In genomic region chr14:64465856-64466554, GRCh38 we compare ENCODE assay signal across 8 cellular contexts. TPM values are rescaled to one million over a fixed set of nuclear protein-coding genes. Genes with fewer than 3 reads are reported as not detected.
DNase-seq lines count a peak whose midpoint lies in the region; ATAC-seq and TF ChIP-seq lines count a peak whose summit lies in the region.

No MANE protein-coding gene starts in this region.

- no peaks in the 10 kb centered on the region for H4K20me1 ChIP-seq in hepatocyte (ENCODE audit: insufficient read depth, poor library complexity, severe bottlenecking)

- peaks cover 5% of the 10 kb centered on the region for H3K27me3 Mint-ChIP-seq in activated CD4-positive, alpha-beta T cell treated with anti-CD3 and anti-CD28 coated beads, Interleukin-2, amount 10 ng/mL, durations not matched to agents 24 days and 14 days

- intact Hi-C loops in activated CD4-positive, alpha-beta T cell treated with anti-CD3 and anti-CD28 coated beads, Interleukin-2, amount 10 ng/mL, durations not matched to agents 24 days and 14 days (cut with micrococcal nuclease): loop anchor here (2.0 to 5.0 kb wide), 2 partner anchors 36 to 45 kb away; partner anchors contain the start of genes ZBTB1 and ZBTB25

- DNase-seq in activated CD4-positive, alpha-beta T cell treated with anti-CD3 and anti-CD28 coated beads, Interleukin-2, amount 10 ng/mL, durations not matched to agents 24 days and 14 days: peak; percentile 58
- no peak for DNase-seq in activated CD4-positive, alpha-beta T cell treated with anti-CD3 and anti-CD28 coated beads for 48 hours
- DNase-seq in M059J (ENCODE audit: low read depth) (peak; percentile 72), amniotic stem cell (lab: John Stamatoyannopoulos, UW) (peak; percentile 62), hepatocyte (ENCODE audit: low spot score) (peak; percentile 67), putamen (ENCODE audit: low spot score) (peak; percentile 50), UCSD-AML1 (lab: John Stamatoyannopoulos, UW; ENCODE audit: unreplicated experiment) (no peak)

- no peaks in the 10 kb centered on the region for H3K36me3 ChIP-seq in hepatocyte (replicated peaks; ENCODE audit: insufficient read depth, low read depth)

- peak; percentile 30 for TF ChIP-seq CTCF in hepatocyte (IDR thresholded peaks at IDR 0.05; ENCODE audit: poor library complexity)

- H3K36me3 Mint-ChIP-seq in activated CD4-positive, alpha-beta T cell treated with anti-CD3 and anti-CD28 coated beads, Interleukin-2, amount 10 ng/mL, durations not matched to agents 24 days and 14 days (ENCODE audit: low read depth): peaks cover 21% of the 10 kb centered on the region

- peak overlapping the region; percentile 86 for H3K4me3 Mint-ChIP-seq in activated CD4-positive, alpha-beta T cell treated with anti-CD3 and anti-CD28 coated beads, Interleukin-2, amount 10 ng/mL, durations not matched to agents 24 days and 14 days

- H3K9me2 ChIP-seq in hepatocyte (replicated peaks; ENCODE audit: insufficient read depth): no peaks in the 10 kb centered on the region

- H3K27me3 ChIP-seq in hepatocyte: no peaks in the 10 kb centered on the region

- peaks cover 8% of the 10 kb centered on the region for H3K4me1 ChIP-seq in hepatocyte (ENCODE audit: insufficient read depth)

- peak overlapping the region; percentile 97 for H3K4me2 ChIP-seq in hepatocyte

- peak overlapping the region; percentile 94 for H2AFZ ChIP-seq in hepatocyte

- peak overlapping the region; percentile 79 for H3K27ac Mint-ChIP-seq in activated CD4-positive, alpha-beta T cell treated with anti-CD3 and anti-CD28 coated beads, Interleukin-2, amount 10 ng/mL, durations not matched to agents 24 days and 14 days

- H3K79me2 ChIP-seq in hepatocyte: peaks cover 2% of the 10 kb centered on the region

- no peaks in the 10 kb centered on the region for H3K9me3 ChIP-seq in hepatocyte (ENCODE audit: low read depth)

- 13% methylated on average over 14 of the region's 14 CpGs for WGBS in hepatocyte (ENCODE audit: low lambda C conversion rate, missing lambda C conversion rate)

- no peaks in the 10 kb centered on the region for H3K9me3 Mint-ChIP-seq in activated CD4-positive, alpha-beta T cell treated with anti-CD3 and anti-CD28 coated beads, Interleukin-2, amount 10 ng/mL, durations not matched to agents 24 days and 14 days

- H3K4me1 Mint-ChIP-seq in activated CD4-positive, alpha-beta T cell treated with anti-CD3 and anti-CD28 coated beads, Interleukin-2, amount 10 ng/mL, durations not matched to agents 24 days and 14 days: peaks cover 32% of the 10 kb centered on the region

- ATAC-seq in HG02884 (IDR thresholded peaks at IDR 0.05; ENCODE audit: unreplicated experiment): no peak

- H3K27ac ChIP-seq in hepatocyte: peak overlapping the region; percentile 68

- peak overlapping the region; percentile 86 for H3K4me3 ChIP-seq in hepatocyte

RNA-seq across cellular contexts. Expression of gene AKAP5, which starts 0.7 kb away (rescaled TPM):
- 0.90 and 0.98 TPM in 2 replicates for total RNA-seq in activated CD4-positive, alpha-beta T cell treated with anti-CD3 and anti-CD28 coated beads, Interleukin-2, amount 10 ng/mL, durations not matched to agents 24 days and 14 days
- 3.9 and 4.9 TPM in 2 replicates for total RNA-seq in M059J (2014; rRNA removed; shearing (Covaris generic))
- total RNA-seq in hepatocyte: 7.8 and 9.4 TPM in 2 replicates
- polyA plus RNA-seq in hepatocyte: 0.60 and 1.4 TPM in 2 replicates

RNA-seq across cellular contexts. Expression of gene ZBTB25, which starts 37.6 kb away (rescaled TPM):
- total RNA-seq in activated CD4-positive, alpha-beta T cell treated with anti-CD3 and anti-CD28 coated beads, Interleukin-2, amount 10 ng/mL, durations not matched to agents 24 days and 14 days: 21.8 and 22.2 TPM in 2 replicates
- 5.5 and 6.3 TPM in 2 replicates for total RNA-seq in M059J (2014; rRNA removed; shearing (Covaris generic))
- total RNA-seq in hepatocyte: 7.2 and 8.4 TPM in 2 replicates
- 7.0 and 8.4 TPM in 2 replicates for polyA plus RNA-seq in hepatocyte

RNA-seq across cellular contexts. Expression of gene ZBTB1, which starts 38.6 kb away (rescaled TPM):
- total RNA-seq in activated CD4-positive, alpha-beta T cell treated with anti-CD3 and anti-CD28 coated beads, Interleukin-2, amount 10 ng/mL, durations not matched to agents 24 days and 14 days: 45.4 and 46.5 TPM in 2 replicates
- 44.1 and 51.4 TPM in 2 replicates for total RNA-seq in M059J (2014; rRNA removed; shearing (Covaris generic))
- total RNA-seq in hepatocyte: 60.4 and 65.3 TPM in 2 replicates
- 23.6 and 30.3 TPM in 2 replicates for polyA plus RNA-seq in hepatocyte

Comparison
In these comparisons a context has a peak if more than half of its experiments do, and no peak if none do; other contexts are left out.
1. DNase-seq: peak in activated CD4-positive, alpha-beta T cell treated with anti-CD3 and anti-CD28 coated beads, Interleukin-2, amount 10 ng/mL, durations not matched to agents 24 days and 14 days (single experiment), M059J (single experiment), amniotic stem cell (single experiment), hepatocyte (single experiment) and putamen (single experiment); none in activated CD4-positive, alpha-beta T cell treated with anti-CD3 and anti-CD28 coated beads for 48 hours (single experiment) and UCSD-AML1 (single experiment).